Comparison of ENCODE assay signal across 1 cellular context in the genomic region with DNA sequence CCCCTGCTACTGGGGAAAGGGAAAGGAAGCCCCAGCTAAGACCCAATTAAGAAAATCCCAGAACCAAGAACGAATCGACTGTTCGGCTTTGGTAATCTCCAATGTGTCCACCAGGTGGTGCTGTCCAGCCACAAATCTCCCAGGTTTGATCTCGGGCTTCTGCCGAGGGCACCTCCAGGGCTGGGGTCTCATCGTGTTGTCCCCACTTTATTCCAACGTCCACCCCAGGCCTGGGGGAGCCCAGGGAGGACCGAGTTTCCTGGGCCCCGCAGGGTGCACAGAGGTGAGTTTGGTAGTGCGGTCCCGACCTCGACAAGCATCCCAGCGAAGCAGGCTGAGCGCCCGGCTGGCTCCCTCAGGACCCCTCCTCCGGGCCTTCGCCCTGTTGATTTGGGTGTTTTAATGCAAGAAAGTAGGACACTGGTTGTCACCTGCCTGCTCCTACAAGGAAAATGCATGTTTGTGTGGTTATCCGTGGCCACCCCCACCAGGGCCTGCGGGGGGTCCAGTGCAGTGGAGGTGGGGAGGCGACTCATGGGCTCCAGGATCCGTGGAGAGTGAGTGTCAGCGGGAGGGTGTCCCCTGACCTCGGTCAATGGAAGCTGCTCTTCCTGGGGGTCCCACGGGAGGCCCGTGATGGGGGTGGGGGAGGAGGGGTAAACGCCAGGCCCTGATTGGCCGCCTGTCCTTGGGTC.
TF ChIP-seq lines count a peak whose summit lies in the region.

No MANE protein-coding gene starts in this region.

TF ChIP-seq in HCT116, 20 proteins besides CTCF, POLR2A, EP300 and RAD21 (continued from another document):
- TF ChIP-seq, protein P1, sequence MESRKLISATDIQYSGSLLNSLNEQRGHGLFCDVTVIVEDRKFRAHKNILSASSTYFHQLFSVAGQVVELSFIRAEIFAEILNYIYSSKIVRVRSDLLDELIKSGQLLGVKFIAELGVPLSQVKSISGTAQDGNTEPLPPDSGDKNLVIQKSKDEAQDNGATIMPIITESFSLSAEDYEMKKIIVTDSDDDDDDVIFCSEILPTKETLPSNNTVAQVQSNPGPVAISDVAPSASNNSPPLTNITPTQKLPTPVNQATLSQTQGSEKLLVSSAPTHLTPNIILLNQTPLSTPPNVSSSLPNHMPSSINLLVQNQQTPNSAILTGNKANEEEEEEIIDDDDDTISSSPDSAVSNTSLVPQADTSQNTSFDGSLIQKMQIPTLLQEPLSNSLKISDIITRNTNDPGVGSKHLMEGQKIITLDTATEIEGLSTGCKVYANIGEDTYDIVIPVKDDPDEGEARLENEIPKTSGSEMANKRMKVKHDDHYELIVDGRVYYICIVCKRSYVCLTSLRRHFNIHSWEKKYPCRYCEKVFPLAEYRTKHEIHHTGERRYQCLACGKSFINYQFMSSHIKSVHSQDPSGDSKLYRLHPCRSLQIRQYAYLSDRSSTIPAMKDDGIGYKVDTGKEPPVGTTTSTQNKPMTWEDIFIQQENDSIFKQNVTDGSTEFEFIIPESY (IDR thresholded peaks at IDR 0.05; ENCODE audit: extremely low read depth, insufficient replicate concordance, low read length), result no peak
- TF ChIP-seq JUND (IDR thresholded peaks at IDR 0.05) (no peak), EGR1 (IDR thresholded peaks at IDR 0.05; ENCODE audit: low read depth) (no peak), ZNF274 (IDR thresholded peaks at IDR 0.05; ENCODE audit: low read depth, low read length) (no peak), SP1 (IDR thresholded peaks at IDR 0.05; ENCODE audit: low read depth) (no peak)
TF ChIP-seq in HCT116: peak in this region for 0.
